In genomic region chr5:119083679-119084078, GRCh38 we compare ENCODE assay signal across 21 cellular contexts. TPM values are rescaled to one million over a fixed set of nuclear protein-coding genes. Genes with fewer than 3 reads are reported as not detected.
DNase-seq lines count a peak whose midpoint lies in the region; ATAC-seq and TF ChIP-seq lines count a peak whose summit lies in the region.
"Had no signal": no experiment of that assay in that cellular context is flagged by ENCODE, and none has a peak within 500 bp of the region (broad histone marks: within the 10 kb centered on the region; RNA-seq: fewer than 3 reads in every experiment).

No MANE protein-coding gene starts in this region.

- CTCF ChIA-PET in Calu3 (lab: Charles Lee) = no interaction called here

- DNase-seq in Calu3 = no peak
- DNase-seq in activated naive CD8-positive, alpha-beta T cell treated with anti-CD3 and anti-CD28 coated beads for 36 hours = no peak
- DNase-seq in kidney glomerular epithelial cell (lab: John Stamatoyannopoulos, UW) = no peak
- DNase-seq in NCI-H1436 treated with DMSO at 0.1 percent for 48 hours (lab: John Stamatoyannopoulos, UW) = no peak
- DNase-seq: 8988T; activated CD4-positive, alpha-beta T cell treated with anti-CD3 and anti-CD28 coated beads, Interleukin-2, amount 50 U/mL, for 48 hours; DMS79 treated with DMSO at 0.1 percent for 48 hours; foreskin melanocyte; NCI-H1417 treated with DMSO at 0.1 percent for 48 hours; NCI-H446; OCI-M1; SK-N-SH had no signal

- peak overlapping the region; percentile 9; the same call in 1 of the 2 replicates for H3K27ac ChIP-seq in C4-2B
- H3K27ac ChIP-seq: KMS-11, thoracic aorta had no signal

- H3K27ac Mint-ChIP-seq in Calu3 (ENCODE audit: unreplicated experiment) = no peak overlapping the region
- H3K27ac Mint-ChIP-seq in activated naive CD8-positive, alpha-beta T cell treated with anti-CD3 and anti-CD28 coated beads for 36 hours = no peak overlapping the region
- H3K27ac Mint-ChIP-seq: activated T-helper 17 cell treated with anti-CD3 and anti-CD28 coated beads, Interleukin-2, amount 50 U/mL, for 72 hours had no signal

- no TSS peak for BruUV-seq in Calu3 (replicated peaks; lab: Mats Ljungman, UMichigan)

- H3K27me3 Mint-ChIP-seq in Calu3 (ENCODE audit: unreplicated experiment) = no peaks in the 10 kb centered on the region
- no peaks in the 10 kb centered on the region for H3K27me3 Mint-ChIP-seq in activated naive CD8-positive, alpha-beta T cell treated with anti-CD3 and anti-CD28 coated beads for 36 hours
- H3K27me3 Mint-ChIP-seq: activated T-helper 17 cell treated with anti-CD3 and anti-CD28 coated beads, Interleukin-2, amount 50 U/mL, for 72 hours had no signal

- H3K36me3 Mint-ChIP-seq in Calu3 (ENCODE audit: insufficient read depth, unreplicated experiment) = no peaks in the 10 kb centered on the region
- H3K36me3 Mint-ChIP-seq in activated naive CD8-positive, alpha-beta T cell treated with anti-CD3 and anti-CD28 coated beads for 36 hours = peaks cover 39% of the 10 kb centered on the region

- H3K4me1 Mint-ChIP-seq in Calu3 (ENCODE audit: low read depth, unreplicated experiment) = peaks cover 36% of the 10 kb centered on the region
- H3K4me1 Mint-ChIP-seq in activated naive CD8-positive, alpha-beta T cell treated with anti-CD3 and anti-CD28 coated beads for 36 hours = peaks cover 39% of the 10 kb centered on the region

- TF ChIP-seq CTCF in C4-2B (conservative IDR thresholded peaks at IDR 0.05) = no peak
- TF ChIP-seq CTCF in Calu3 (IDR thresholded peaks at IDR 0.05; ENCODE audit: unreplicated experiment) = no peak

- no peaks in the 10 kb centered on the region for H3K9me3 Mint-ChIP-seq in Calu3 (ENCODE audit: low read depth, unreplicated experiment)
- peaks cover 22% of the 10 kb centered on the region for H3K9me3 Mint-ChIP-seq in activated naive CD8-positive, alpha-beta T cell treated with anti-CD3 and anti-CD28 coated beads for 36 hours

- ATAC-seq in GM19397 (IDR thresholded peaks at IDR 0.05; ENCODE audit: unreplicated experiment) (peak; percentile 62), HG02642 (IDR thresholded peaks at IDR 0.05; ENCODE audit: poor library complexity, unreplicated experiment) (peak; percentile 69), HG03460 (IDR thresholded peaks at IDR 0.05; ENCODE audit: unreplicated experiment) (peak; percentile 49)
- ATAC-seq: activated T-helper 17 cell treated with anti-CD3 and anti-CD28 coated beads, Interleukin-2, amount 50 U/mL, for 72 hours had no signal

- intact Hi-C loops in Calu3 (cut with micrococcal nuclease; ENCODE audit: unreplicated experiment) = no loop called here

- H3K4me3 Mint-ChIP-seq in Calu3 (ENCODE audit: low read depth, unreplicated experiment) = no peak overlapping the region
- no peak overlapping the region for H3K4me3 Mint-ChIP-seq in activated naive CD8-positive, alpha-beta T cell treated with anti-CD3 and anti-CD28 coated beads for 36 hours
- H3K4me3 Mint-ChIP-seq: activated T-helper 17 cell treated with anti-CD3 and anti-CD28 coated beads, Interleukin-2, amount 50 U/mL, for 72 hours; CD14-positive monocyte; neural crest cell had no signal

RNA-seq across cellular contexts. Expression of gene DMXL1, which starts 12.8 kb away (rescaled TPM):
- total RNA-seq in Calu3 (2022) = 43.3 and 46.6 TPM in 2 replicates
- 10 to 100 TPM; 22.1 to 25.1 TPM for total RNA-seq in activated naive CD8-positive, alpha-beta T cell treated with anti-CD3 and anti-CD28 coated beads for 36 hours
